28 cellular contexts compared by ENCODE assay signal in the genomic region with DNA sequence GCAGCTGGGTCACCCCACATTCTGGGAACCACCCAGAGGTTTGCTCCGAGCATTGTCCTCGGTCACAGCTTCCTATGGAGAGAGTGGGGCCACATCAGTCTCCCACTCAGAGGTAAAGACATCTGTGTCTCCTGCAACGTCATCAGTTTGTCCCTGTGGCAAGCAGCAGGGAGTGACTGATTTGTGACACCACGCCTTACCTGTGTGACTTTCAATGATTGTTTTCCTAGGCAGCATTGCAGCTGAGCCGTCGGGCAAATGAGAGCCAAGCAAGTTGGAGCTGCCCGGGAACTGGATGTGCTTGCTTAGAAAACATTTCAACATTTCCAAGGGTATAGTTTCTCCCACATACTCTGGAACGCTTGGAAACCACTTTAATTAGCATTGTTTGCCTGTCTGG. TPM values are rescaled to one million over a fixed set of nuclear protein-coding genes. Genes with fewer than 3 reads are reported as not detected.
"Had no signal": no experiment of that assay in that cellular context is flagged by ENCODE, and none has a peak within 500 bp of the region (broad histone marks: within the 10 kb centered on the region; RNA-seq: fewer than 3 reads in every experiment).

No MANE protein-coding gene starts in this region.

- ATAC-seq: heart right ventricle; left cardiac atrium; lower lobe of right lung; pancreas; stimulated activated naive CD8-positive, alpha-beta T cell treated with anti-CD3 and anti-CD28 coated beads, Interleukin-15, Interleukin-2, amounts not matched to agents 100 U/mL and 50 U/mL, for 24 hours had no signal

- FAIRE-seq: colon, frontal cortex, keratinocyte, pancreas, small intestine, urothelium cell line had no signal

- H3K27ac ChIP-seq: brain microvascular endothelial cell, heart right ventricle, lower lobe of right lung, pancreas, sigmoid colon, thoracic aorta had no signal

- DNase-seq: brain microvascular endothelial cell; cerebellar nuclear complex; dermis blood vessel endothelial cell; heart right ventricle; hypothalamus; left cardiac atrium; lower lobe of right lung; mesenchymal stem cell; midbrain; naive B cell; occipital lobe; pancreas; retina; sigmoid colon; small intestine; stimulated activated CD4-positive, alpha-beta T cell treated with anti-CD3 and anti-CD28 coated beads, Interleukin-12 subunit alpha, Interleukin-12 subunit beta, amount 100 ng/mL, for 4 hours; stimulated activated naive CD8-positive, alpha-beta T cell treated with anti-CD3 and anti-CD28 coated beads, Interleukin-15, Interleukin-2, amounts not matched to agents 100 U/mL and 50 U/mL, for 24 hours; trophoblast cell had no signal

- H3K9me3 ChIP-seq: heart right ventricle, lower lobe of right lung, pancreas, sigmoid colon, thoracic aorta had no signal

- H3K4me3 ChIP-seq: heart right ventricle, lower lobe of right lung, pancreas, sigmoid colon, thoracic aorta had no signal

- H3K36me3 ChIP-seq: brain microvascular endothelial cell, heart right ventricle, lower lobe of right lung, pancreas, sigmoid colon, thoracic aorta had no signal

- H3K4me1 ChIP-seq: pancreas, sigmoid colon had no signal

- H3K27me3 ChIP-seq: brain microvascular endothelial cell, pancreas, sigmoid colon had no signal

RNA-seq across cellular contexts. Expression of gene HELT, which starts 29.7 kb away (rescaled TPM):
- total RNA-seq: cardiac septum, dermis blood vessel endothelial cell, fibroblast of lung, frontal cortex, glomerular endothelial cell, heart right ventricle, left cardiac atrium, occipital lobe, pancreas, progenitor cell of endocrine pancreas, sigmoid colon, thoracic aorta had no signal
- polyA plus RNA-seq: esophagus, fibroblast of lung, heart right ventricle, keratinocyte, pancreas, sigmoid colon, small intestine had no signal
